Comparison of ENCODE assay signal across 8 cellular contexts in the genomic region with DNA sequence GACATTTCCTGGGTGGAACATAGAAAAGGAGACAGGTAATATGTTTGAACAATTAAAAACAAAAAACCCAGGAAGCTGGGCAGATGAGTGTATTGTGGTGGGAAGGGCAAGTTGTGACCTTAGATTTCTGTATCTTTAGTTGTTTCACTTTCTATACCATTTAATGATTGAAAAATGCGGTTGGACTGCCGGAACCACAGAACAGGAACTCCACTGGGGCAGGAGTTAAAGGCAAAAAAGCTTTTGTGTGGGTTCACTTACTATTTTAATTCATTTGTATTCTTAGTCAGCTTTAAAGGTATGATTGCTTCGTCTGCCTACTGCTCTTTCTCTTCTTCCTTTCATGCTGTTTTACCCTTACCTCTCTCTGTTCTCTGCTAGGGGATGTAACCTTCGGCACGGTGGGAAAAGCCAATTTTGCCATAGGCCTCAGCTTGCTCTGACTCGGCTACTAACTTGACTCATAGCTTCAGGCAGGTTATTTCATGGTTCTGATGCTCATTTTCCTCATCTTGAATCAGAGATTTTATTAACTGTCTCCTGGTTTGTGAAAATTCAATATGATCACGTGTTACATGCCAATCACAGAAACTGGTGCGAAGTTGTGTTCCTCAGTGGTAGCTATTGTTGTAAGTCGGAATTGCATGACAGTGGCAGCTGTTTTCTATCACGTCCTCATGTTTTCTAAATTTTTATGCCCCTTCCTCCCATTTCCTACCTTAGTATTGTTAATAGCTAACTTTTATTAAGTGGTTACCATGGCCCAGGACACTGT. TPM values are rescaled to one million over a fixed set of nuclear protein-coding genes. Genes with fewer than 3 reads are reported as not detected.
DNase-seq lines count a peak whose midpoint lies in the region; ATAC-seq, FAIRE-seq and TF ChIP-seq lines count a peak whose summit lies in the region.

No MANE protein-coding gene starts in this region.

- no peak for TF ChIP-seq CTCF in D721Med (IDR thresholded peaks at IDR 0.05; ENCODE audit: insufficient read depth, missing control alignments)

- TF ChIP-seq POLR2A in GM18951 (IDR thresholded peaks at IDR 0.05; ENCODE audit: extremely low read depth, insufficient read depth, insufficient read length): peak; percentile 21

- no peaks in the 10 kb centered on the region for H3K9me3 Mint-ChIP-seq in central memory CD8-positive, alpha-beta T cell

- H3K4me3 Mint-ChIP-seq in central memory CD8-positive, alpha-beta T cell: peak overlapping the region; percentile 86

- peak; percentile 65 for ATAC-seq in HG02973 (IDR thresholded peaks at IDR 0.05; ENCODE audit: unreplicated experiment)
- peak; percentile 65 for ATAC-seq in central memory CD8-positive, alpha-beta T cell (replicated peaks; ENCODE audit: extremely low read depth, poor library complexity, severe bottlenecking)

- no peaks in the 10 kb centered on the region for H3K27me3 Mint-ChIP-seq in central memory CD8-positive, alpha-beta T cell

- peak overlapping the region; percentile 97 for H3K27ac Mint-ChIP-seq in central memory CD8-positive, alpha-beta T cell (ENCODE audit: low read depth)

- in situ Hi-C loops in GM18951 (cut with MboI; ENCODE audit: low sequenced_read_pairs, unreplicated experiment): loop anchor here (10.0 kb wide), 1 partner anchor 75 kb away; no protein-coding TSS in a partner anchor

- DNase-seq in RPMI7951 (ENCODE audit: low read depth) (peak; percentile 63), ecto neural progenitor cell (ENCODE audit: low spot score) (no peak), D721Med (ENCODE audit: insufficient read length, low spot score) (no peak), globus pallidus (ENCODE audit: low spot score) (no peak)
- DNase-seq in central memory CD8-positive, alpha-beta T cell (ENCODE audit: low spot score in 2 of 2): peak in 1 of 2 donors; percentile 62
- DNase-seq in stimulated activated CD8-positive, alpha-beta memory T cell treated with anti-CD3 and anti-CD28 coated beads, Interleukin-7, amount 100 ng/mL, for 4 hours (ENCODE audit: low read depth in 2 of 2): peak; percentile 41 to 52

- peaks cover 43% of the 10 kb centered on the region for H3K4me1 Mint-ChIP-seq in central memory CD8-positive, alpha-beta T cell

- H3K36me3 Mint-ChIP-seq in central memory CD8-positive, alpha-beta T cell (ENCODE audit: insufficient read depth): peaks cover 18% of the 10 kb centered on the region

- FAIRE-seq in D721Med (lab: Jason Lieb, UNC): no peak

RNA-seq across cellular contexts. Expression of a gene that starts 1.6 kb away (rescaled TPM):
- total RNA-seq in RPMI7951 (2014; rRNA removed; shearing (Covaris generic)): 26.5 and 39.5 TPM in 2 replicates

Comparison
In these comparisons a context has a peak if more than half of its experiments do, and no peak if none do; other contexts are left out.
1. DNase-seq: peak in RPMI7951 (single experiment) and stimulated activated CD8-positive, alpha-beta memory T cell treated with anti-CD3 and anti-CD28 coated beads, Interleukin-7, amount 100 ng/mL, for 4 hours (2 of 2); none in ecto neural progenitor cell (single experiment), D721Med (single experiment) and globus pallidus (single experiment).